Comparison of ENCODE assay signal across 11 cellular contexts in genomic region chr20:19943021-19943659, GRCh38.
DNase-seq lines count a peak whose midpoint lies in the region; ATAC-seq and TF ChIP-seq lines count a peak whose summit lies in the region.
"Had no signal": no experiment of that assay in that cellular context is flagged by ENCODE, and none has a peak within 500 bp of the region (broad histone marks: within the 10 kb centered on the region; RNA-seq: fewer than 3 reads in every experiment).

No MANE protein-coding gene starts in this region.

- peaks cover 21% of the 10 kb centered on the region for H3K27me3 Mint-ChIP-seq in activated T-cell treated with anti-CD3 and anti-CD28 coated beads, Interleukin-2, amount 50 U/mL, for 4 hours (ENCODE audit: low read depth)

- peaks cover 0 to 37% (median 10%) of the 10 kb centered on the region in 4 donors for H3K36me3 ChIP-seq in esophagus muscularis mucosa
- H3K36me3 ChIP-seq: HAP-1 had no signal

- no peak for TF ChIP-seq POLR2A in esophagus muscularis mucosa (IDR thresholded peaks at IDR 0.05; ENCODE audit: low read depth)

- WGBS in esophagus muscularis mucosa, result 49% methylated on average over 9 of the region's 9 CpGs

- TF ChIP-seq CTCF in esophagus muscularis mucosa (IDR thresholded peaks at IDR 0.05), result no peak

- peaks cover 15% of the 10 kb centered on the region for H3K4me1 Mint-ChIP-seq in activated T-cell treated with anti-CD3 and anti-CD28 coated beads, Interleukin-2, amount 50 U/mL, for 4 hours (ENCODE audit: low read depth)

- H3K36me3 Mint-ChIP-seq in activated T-cell treated with anti-CD3 and anti-CD28 coated beads, Interleukin-2, amount 50 U/mL, for 4 hours (ENCODE audit: insufficient read depth), result no peaks in the 10 kb centered on the region

- no peak overlapping the region for H3K4me3 Mint-ChIP-seq in activated T-cell treated with anti-CD3 and anti-CD28 coated beads, Interleukin-2, amount 50 U/mL, for 4 hours

- no peaks in the 10 kb centered on the region for H3K27me3 ChIP-seq in esophagus muscularis mucosa

- H3K9me3 ChIP-seq in esophagus muscularis mucosa, result no peaks in the 10 kb centered on the region
- H3K9me3 ChIP-seq: HAP-1 had no signal

- peaks cover 33 to 69% (median 63%) of the 10 kb centered on the region in 4 donors for H3K4me1 ChIP-seq in esophagus muscularis mucosa
- H3K4me1 ChIP-seq: HAP-1 had no signal

- TF ChIP-seq EP300 in esophagus muscularis mucosa (IDR thresholded peaks at IDR 0.05), result no peak

- H3K9me3 Mint-ChIP-seq in activated T-cell treated with anti-CD3 and anti-CD28 coated beads, Interleukin-2, amount 50 U/mL, for 4 hours, result no peaks in the 10 kb centered on the region

- ATAC-seq in activated T-cell treated with anti-CD3 and anti-CD28 coated beads, Interleukin-2, amount 50 U/mL, for 4 hours, result no peak
- ATAC-seq in GM21723 (IDR thresholded peaks at IDR 0.05; ENCODE audit: unreplicated experiment), result no peak

- peak overlapping the region; percentile 15 to 73 (median 61) for H3K27ac ChIP-seq in esophagus muscularis mucosa (replicated peaks in 1 of 4)

- DNase-seq in AML-193 (lab: John Stamatoyannopoulos, UW) (peak; percentile 36 to 49), OCI-M1 (lab: John Stamatoyannopoulos, UW) (peak; percentile 81), esophagus muscularis mucosa (ENCODE audit: extremely low spot score) (no peak), occipital lobe (lab: John Stamatoyannopoulos, UW) (peak; percentile 22), NCI-H2029 (lab: John Stamatoyannopoulos, UW) (no peak)
- DNase-seq in activated T-cell treated with anti-CD3 and anti-CD28 coated beads, Interleukin-2, amount 50 U/mL, for 4 hours, result no peak
- no peak for DNase-seq in activated T-cell treated with anti-CD3 and anti-CD28 coated beads, Interleukin-2, amount 50 U/mL, for 1 hour
- DNase-seq: mesendoderm, NCI-H69 had no signal

- intact Hi-C loops in esophagus muscularis mucosa (cut with DNase I), result no loop called here

- no peak overlapping the region for H3K4me3 ChIP-seq in esophagus muscularis mucosa
- H3K4me3 ChIP-seq: HAP-1 had no signal

Comparison
In these comparisons a context has a peak if more than half of its experiments do, and no peak if none do; other contexts are left out.
1. DNase-seq: peak in AML-193 (2 of 2), OCI-M1 (single experiment) and occipital lobe (single experiment); none in esophagus muscularis mucosa (single experiment), activated T-cell treated with anti-CD3 and anti-CD28 coated beads, Interleukin-2, amount 50 U/mL, for 4 hours (single experiment), NCI-H2029 (single experiment) and activated T-cell treated with anti-CD3 and anti-CD28 coated beads, Interleukin-2, amount 50 U/mL, for 1 hour (single experiment).